Comparison of ENCODE assay signal across 22 cellular contexts in the genomic region with DNA sequence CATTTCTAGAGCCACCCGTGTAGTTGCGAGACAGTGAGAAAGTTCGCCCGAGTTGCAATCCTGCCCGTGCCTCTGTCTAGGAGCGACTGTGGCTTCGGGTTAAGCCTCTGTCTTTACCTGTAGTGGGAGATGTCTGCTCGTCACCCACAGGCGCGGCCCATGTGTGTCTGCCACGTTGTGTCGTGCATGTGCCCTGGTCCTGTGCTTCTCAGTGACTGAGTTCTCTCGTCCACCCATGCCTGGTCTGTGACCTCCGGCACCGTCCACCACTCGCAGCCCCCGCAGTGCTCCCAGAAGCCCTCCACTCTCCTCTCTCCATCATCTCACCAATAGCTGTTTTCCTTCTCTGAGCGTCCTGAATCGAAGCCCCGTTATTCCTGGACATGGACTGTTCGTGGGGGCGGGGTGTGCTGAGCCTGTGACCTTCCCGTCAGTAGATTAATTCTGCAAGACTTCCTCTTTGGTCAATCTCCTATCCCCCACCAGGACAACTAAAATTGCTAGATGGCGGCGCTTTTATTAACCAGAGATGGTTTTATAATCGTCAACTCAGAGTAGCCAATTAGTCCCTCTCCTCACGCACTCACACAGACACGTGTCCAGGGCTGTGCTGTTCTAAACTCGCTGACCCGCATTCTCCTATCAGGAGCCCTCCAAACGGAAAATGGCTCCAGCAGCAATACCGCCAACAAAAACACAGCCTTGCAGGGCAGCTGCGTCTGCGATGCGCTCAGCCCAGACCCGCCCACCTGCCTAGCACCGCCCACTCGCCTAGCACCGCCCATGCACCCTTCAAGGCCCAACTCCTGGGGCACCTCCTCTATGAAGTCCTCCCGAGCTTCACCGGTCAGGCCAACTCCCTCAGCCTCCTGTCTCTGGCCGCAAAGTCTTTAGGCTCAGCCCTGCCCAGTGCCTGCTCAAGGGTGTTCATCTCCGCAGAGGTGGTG.
"Had no signal": no experiment of that assay in that cellular context is flagged by ENCODE, and none has a peak within 500 bp of the region (broad histone marks: within the 10 kb centered on the region; RNA-seq: fewer than 3 reads in every experiment).

No MANE protein-coding gene starts in this region.

- H3K4me3 ChIP-seq: adrenal gland, cardiac muscle cell, dorsolateral prefrontal cortex, hepatocyte, skin epidermis, transverse colon had no signal

- H3K27me3 ChIP-seq: adrenal gland, cardiac muscle cell, hepatocyte, transverse colon had no signal

- H3K36me3 Mint-ChIP-seq: activated CD4-positive, alpha-beta memory T cell treated with anti-CD3 and anti-CD28 coated beads for 36 hours; activated naive CD4-positive, alpha-beta T cell treated with anti-CD3 and anti-CD28 coated beads, Interleukin-2, amount 50 U/mL, for 24 hours had no signal

- H3K9me3 Mint-ChIP-seq: activated CD4-positive, alpha-beta memory T cell treated with anti-CD3 and anti-CD28 coated beads for 36 hours; activated naive CD4-positive, alpha-beta T cell treated with anti-CD3 and anti-CD28 coated beads, Interleukin-2, amount 50 U/mL, for 24 hours; activated T-cell treated with anti-CD3 and anti-CD28 coated beads, Interleukin-2, amount 50 U/mL, for 4 hours had no signal

- DNase-seq: activated CD4-positive, alpha-beta memory T cell treated with anti-CD3 and anti-CD28 coated beads for 36 hours; activated CD4-positive, alpha-beta T cell treated with anti-CD3 and anti-CD28 coated beads for 1 hour; activated effector memory CD4-positive, alpha-beta T cell treated with Interleukin-2 at 50 U/mL for 16 hours; activated T-cell treated with anti-CD3 and anti-CD28 coated beads, Interleukin-2, amount 50 U/mL, for 4 hours; retina; stimulated activated CD4-positive, alpha-beta T cell treated with anti-CD3 and anti-CD28 coated beads, Interleukin-15, amount 100 ng/mL, for 24 hours; stimulated activated CD4-positive, alpha-beta T cell treated with anti-CD3 and anti-CD28 coated beads, Interleukin-4, amount 100 ng/mL, for 24 hours; stimulated activated naive CD4-positive, alpha-beta T cell; substantia nigra; T-helper 1 cell; T1000; transverse colon had no signal

- FAIRE-seq: endometrium had no signal

- H3K4me3 Mint-ChIP-seq: activated CD4-positive, alpha-beta memory T cell treated with anti-CD3 and anti-CD28 coated beads for 36 hours; activated naive CD4-positive, alpha-beta T cell treated with anti-CD3 and anti-CD28 coated beads, Interleukin-2, amount 50 U/mL, for 24 hours; activated T-cell treated with anti-CD3 and anti-CD28 coated beads, Interleukin-2, amount 50 U/mL, for 4 hours had no signal

- H3K36me3 ChIP-seq: adrenal gland, cardiac muscle cell, neutrophil, transverse colon had no signal

- H2AFZ ChIP-seq: hepatocyte had no signal

- ATAC-seq: activated T-cell treated with anti-CD3 and anti-CD28 coated beads, Interleukin-2, amount 50 U/mL, for 4 hours; esophagus mucosa; SK-N-SH treated with all-trans-retinoic acid at 6 μM for 48 hours had no signal

- H3K79me2 ChIP-seq: hepatocyte had no signal

- H3K9me3 ChIP-seq: adrenal gland, neutrophil, transverse colon had no signal

- H3K4me2 ChIP-seq: hepatocyte had no signal

- H3K27ac ChIP-seq: cardiac muscle cell, dorsolateral prefrontal cortex, hepatocyte, neutrophil, skin epidermis, transverse colon had no signal

- H3K27ac Mint-ChIP-seq: activated CD4-positive, alpha-beta memory T cell treated with anti-CD3 and anti-CD28 coated beads for 36 hours; activated naive CD4-positive, alpha-beta T cell treated with anti-CD3 and anti-CD28 coated beads, Interleukin-2, amount 50 U/mL, for 24 hours had no signal

- H3K4me1 ChIP-seq: adrenal gland, transverse colon had no signal

- H3K4me1 Mint-ChIP-seq: activated naive CD4-positive, alpha-beta T cell treated with anti-CD3 and anti-CD28 coated beads, Interleukin-2, amount 50 U/mL, for 24 hours had no signal
